ENCODE assay signal across 21 cellular contexts in genomic region chr12:18898469-18898868, GRCh38.
"Had no signal": no experiment of that assay in that cellular context is flagged by ENCODE, and none has a peak within 500 bp of the region (broad histone marks: within the 10 kb centered on the region; RNA-seq: fewer than 3 reads in every experiment).

No MANE protein-coding gene starts in this region.

- H3K4me1 ChIP-seq: breast epithelium, psoas muscle, suprapubic skin had no signal

- H3K27ac ChIP-seq: breast epithelium, psoas muscle, suprapubic skin, transverse colon had no signal

- H3K4me3 ChIP-seq: breast epithelium, lung, psoas muscle, smooth muscle cell, suprapubic skin, transverse colon had no signal

- H3K9me3 ChIP-seq: breast epithelium, psoas muscle, suprapubic skin, transverse colon had no signal

- H3K27me3 ChIP-seq: breast epithelium, suprapubic skin, transverse colon had no signal

- ATAC-seq: activated CD8-positive, alpha-beta memory T cell treated with anti-CD3 and anti-CD28 coated beads, Interleukin-2, amount 10 ng/mL, durations not matched to agents 7 days and 5 days; left lobe of liver; psoas muscle; stimulated activated naive CD8-positive, alpha-beta T cell treated with anti-CD3 and anti-CD28 coated beads, Interleukin-15, amount 100 ng/mL, for 72 hours had no signal

- DNase-seq: activated CD4-positive, alpha-beta memory T cell treated with anti-CD3 and anti-CD28 coated beads, Interleukin-2, amount 10 ng/mL, durations not matched to agents 7 days and 5 days; activated CD4-positive, alpha-beta T cell treated with anti-CD3 and anti-CD28 coated beads for 48 hours; activated CD4-positive, CD25-positive, alpha-beta regulatory T cell; activated CD8-positive, alpha-beta memory T cell treated with anti-CD3 and anti-CD28 coated beads, Interleukin-2, amount 10 ng/mL, durations not matched to agents 7 days and 5 days; amygdala; cortex of kidney; hippocampal formation; islet precursor cell; naive B cell; psoas muscle; right cardiac atrium; stimulated activated CD4-positive, alpha-beta T cell treated with anti-CD3 and anti-CD28 coated beads, Interleukin-4, amount 100 ng/mL, for 1 hour; stimulated activated naive CD8-positive, alpha-beta T cell treated with anti-CD3 and anti-CD28 coated beads, Interleukin-15, amount 100 ng/mL, for 72 hours; T-helper 1 cell; T-helper 9 cell; transverse colon had no signal

- H3K4me2 ChIP-seq: smooth muscle cell had no signal

- H3K36me3 ChIP-seq: breast epithelium, suprapubic skin, transverse colon had no signal
